ENCODE assay signal across 21 cellular contexts in genomic region chr12:56408799-56409417, GRCh38. TPM values are rescaled to one million over a fixed set of nuclear protein-coding genes. Genes with fewer than 3 reads are reported as not detected.
DNase-seq lines count a peak whose midpoint lies in the region; ATAC-seq, FAIRE-seq and TF ChIP-seq lines count a peak whose summit lies in the region.
"Had no signal": no experiment of that assay in that cellular context is flagged by ENCODE, and none has a peak within 500 bp of the region (broad histone marks: within the 10 kb centered on the region; RNA-seq: fewer than 3 reads in every experiment).

No MANE protein-coding gene starts in this region.

- TF ChIP-seq EP300 in HepG2 (IDR thresholded peaks at IDR 0.05; ENCODE audit: low read depth in 2 of 2, low read length in 2 of 2): no peak
- TF ChIP-seq EP300 in HepG2 (CRISPR knock-in tag; IDR thresholded peaks at IDR 0.05; ENCODE audit: borderline replicate concordance): no peak

- no peaks in the 10 kb centered on the region for H3K9me3 ChIP-seq in HepG2 (ENCODE audit: low read length)
- H3K9me3 ChIP-seq: BLaER1 had no signal

- 36% methylated on average over 5 of the region's 5 CpGs for WGBS in HepG2 (ENCODE audit: low lambda C conversion rate)

- peaks cover 13% of the 10 kb centered on the region for H3K4me1 ChIP-seq in HepG2 (ENCODE audit: insufficient read depth, low read length)
- H3K4me1 ChIP-seq: BLaER1 had no signal

- H4K20me1 ChIP-seq in HepG2 (ENCODE audit: insufficient read depth, low read length): no peaks in the 10 kb centered on the region
- H4K20me1 ChIP-seq: BLaER1 had no signal

- no peak for TF ChIP-seq CTCF in HepG2 (CRISPR knock-in tag; IDR thresholded peaks at IDR 0.05)

- POLR2A ChIA-PET in HepG2 (lab: Yijun Ruan, JAX): interaction anchor here (2.9 kb wide), 1 partner anchor 49 kb away, joined by 8 read pairs; the partner anchor contains the start of gene STAT2

- TF ChIP-seq RAD21 in HepG2 (CRISPR knock-in tag; IDR thresholded peaks at IDR 0.05): no peak

- no peak overlapping the region for H3K4me3 Mint-ChIP-seq in natural killer cell treated with Interleukin-12 subunit alpha and Interleukin-12 subunit beta and Interleukin-15 and Interleukin-18, amount 100 ng/mL, for 72 hours
- H3K4me3 Mint-ChIP-seq: CD14-positive monocyte; CD8-positive, alpha-beta T cell; HFFc6 had no signal

- no peak for TF ChIP-seq POLR2A in HepG2 (IDR thresholded peaks at IDR 0.05; ENCODE audit: insufficient read depth in 1 of 2, low read depth in 2 of 2, low read length in 2 of 2)

- CTCF ChIA-PET in HepG2 (lab: Yijun Ruan, JAX; ENCODE audit: low intra/inter-chr PET ratio, low total read pairs): no interaction called here

- FAIRE-seq in HepG2 (lab: Jason Lieb, UNC): peak; percentile 56
- FAIRE-seq: GM12878, GM19239 had no signal

- no peak for DNase-seq in activated CD4-positive, CD25-positive, alpha-beta regulatory T cell (lab: John Stamatoyannopoulos, UW)
- DNase-seq in NCI-H69 (lab: John Stamatoyannopoulos, UW): peak; percentile 9
- DNase-seq in HepG2 (ENCODE audit: low spot score): peak; percentile 7
- DNase-seq in stimulated activated CD4-positive, alpha-beta T cell treated with anti-CD3 and anti-CD28 coated beads, Interleukin-4, amount 100 ng/mL, for 1 hour: no peak
- no peak for DNase-seq in natural killer cell treated with Interleukin-12 subunit alpha and Interleukin-12 subunit beta and Interleukin-15 and Interleukin-18, amount 100 ng/mL, for 72 hours (ENCODE audit: low spot score)
- DNase-seq: 8988T; Calu3; CD8-positive, alpha-beta T cell; DMS79 treated with DMSO at 0.1 percent for 48 hours; GM23248; HCEC 1CT; HFFc6 had no signal

- no TSS peak for BruUV-seq in HepG2 (replicated peaks; lab: Mats Ljungman, UMichigan)

- no peak overlapping the region for H2AFZ ChIP-seq in HepG2 (ENCODE audit: low read length)
- H2AFZ ChIP-seq: GM23248 had no signal

- no peaks in the 10 kb centered on the region for H3K36me3 Mint-ChIP-seq in natural killer cell treated with Interleukin-12 subunit alpha and Interleukin-12 subunit beta and Interleukin-15 and Interleukin-18, amount 100 ng/mL, for 72 hours
- H3K36me3 Mint-ChIP-seq: CD8-positive, alpha-beta T cell had no signal

- no peak overlapping the region for H3K4me3 ChIP-seq in HepG2 (replicated peaks in 1 of 3; ENCODE audit: insufficient read depth in 1 of 3, low read depth in 2 of 3, low read length in 3 of 3)
- H3K4me3 ChIP-seq: BLaER1, GM12878, GM23248 had no signal

- intact Hi-C loops in HepG2 (cut with micrococcal nuclease; ENCODE audit: unreplicated experiment): no loop called here

- H3K9me3 Mint-ChIP-seq in natural killer cell treated with Interleukin-12 subunit alpha and Interleukin-12 subunit beta and Interleukin-15 and Interleukin-18, amount 100 ng/mL, for 72 hours: no peaks in the 10 kb centered on the region
- H3K9me3 Mint-ChIP-seq: CD14-positive monocyte; CD8-positive, alpha-beta T cell; HFFc6 had no signal

- no peaks in the 10 kb centered on the region for H3K79me2 ChIP-seq in HepG2 (ENCODE audit: insufficient read depth, low read length)

- H3K4me1 Mint-ChIP-seq in natural killer cell treated with Interleukin-12 subunit alpha and Interleukin-12 subunit beta and Interleukin-15 and Interleukin-18, amount 100 ng/mL, for 72 hours (ENCODE audit: low read depth in 2 of 2): no peaks in the 10 kb centered on the region
- H3K4me1 Mint-ChIP-seq: CD14-positive monocyte had no signal

- no peaks in the 10 kb centered on the region for H3K27me3 ChIP-seq in HepG2 (ENCODE audit: control insufficient read depth in 1 of 2, insufficient read depth in 2 of 2, low read length in 2 of 2)
- H3K27me3 ChIP-seq: BLaER1 had no signal

- peak overlapping the region; percentile 35; the same call in 1 of the 2 replicates for H3K4me2 ChIP-seq in HepG2 (ENCODE audit: low read depth, low read length)
- H3K4me2 ChIP-seq: BLaER1 had no signal

- peak; percentile 51 to 55 for ATAC-seq in activated CD4-positive, CD25-positive, alpha-beta regulatory T cell treated with anti-CD3 and anti-CD28 coated beads, Interleukin-2, amount 50 U/mL, for 24 hours
- ATAC-seq in HepG2 (peak; percentile 68), GM21825 (IDR thresholded peaks at IDR 0.05; ENCODE audit: unreplicated experiment) (no peak)
- no peak for ATAC-seq in natural killer cell treated with Interleukin-12 subunit alpha and Interleukin-12 subunit beta and Interleukin-15 and Interleukin-18, amount 100 ng/mL, for 72 hours
- ATAC-seq: CD8-positive, alpha-beta T cell; GM12878 had no signal

- in situ Hi-C loops in HepG2 (cut with HindIII; ENCODE audit: extremely low pct_ligation_motif_present, low pct_unique_long_range_greater_than_20kb): no loop called here

- no peak overlapping the region for H3K27ac ChIP-seq in HepG2 (ENCODE audit: extremely low read length, insufficient read depth, low read length)
- H3K27ac ChIP-seq: BLaER1, GM23248 had no signal

- no peak overlapping the region for H3K27ac Mint-ChIP-seq in natural killer cell treated with Interleukin-12 subunit alpha and Interleukin-12 subunit beta and Interleukin-15 and Interleukin-18, amount 100 ng/mL, for 72 hours
- H3K27ac Mint-ChIP-seq: CD8-positive, alpha-beta T cell; HFFc6 had no signal

- no peaks in the 10 kb centered on the region for H3K36me3 ChIP-seq in HepG2 (replicated peaks in 1 of 2; ENCODE audit: control insufficient read depth in 1 of 2, insufficient read depth in 2 of 2, low read length in 2 of 2)

- no peaks in the 10 kb centered on the region for H3K27me3 Mint-ChIP-seq in natural killer cell treated with Interleukin-12 subunit alpha and Interleukin-12 subunit beta and Interleukin-15 and Interleukin-18, amount 100 ng/mL, for 72 hours

- no peak overlapping the region for H3K9ac ChIP-seq in HepG2 (ENCODE audit: insufficient read depth, low read depth, low read length)
- H3K9ac ChIP-seq: BLaER1, GM23248 had no signal

RNA-seq across cellular contexts. Expression of gene TIMELESS, which starts 40.3 kb away (rescaled TPM):
- 20.3 and 25.6 TPM in 2 replicates for total RNA-seq in HepG2 (2016; rRNA removed; fragmentation: Illumina TruSeq; extraction: Trizol)
- total RNA-seq in HepG2 (2016; cell fraction: cytosol; rRNA removed; fragmentation: Illumina TruSeq; extraction: Trizol; ENCODE audit: low read depth): 3.8 TPM in 2 replicates
- total RNA-seq in HepG2 (2016; cell fraction: insoluble cytoplasmic fraction; rRNA removed; fragmentation: Illumina TruSeq; extraction: Trizol): 22.4 and 23.9 TPM in 2 replicates
- 10.3 and 10.5 TPM in 2 replicates for total RNA-seq in HepG2 (2016; cell fraction: membrane; rRNA removed; fragmentation: Illumina TruSeq; extraction: Trizol)
- total RNA-seq in HepG2 (2016; cell fraction: nucleus; rRNA removed; fragmentation: Illumina TruSeq; extraction: Trizol): 25.1 and 27.2 TPM in 2 replicates
- 3.7 and 4.0 TPM in 2 replicates for polyA plus RNA-seq in HepG2 (2011; rRNA removed)
- polyA plus RNA-seq in HepG2 (2011; cell fraction: cytosol; rRNA removed): 1.9 and 2.0 TPM in 2 replicates
- polyA plus RNA-seq in HepG2 (2011; cell fraction: nucleus; rRNA removed): 23.5 and 24.6 TPM in 2 replicates
- 8.9 and 15.2 TPM in 2 replicates for polyA plus RNA-seq in HepG2 (2012)
- polyA plus RNA-seq in HepG2 (2016; cell fraction: cytosol; fragmentation: Illumina TruSeq; extraction: Trizol; ENCODE audit: low read depth): 1.4 and 1.5 TPM in 2 replicates
- 29.1 and 31.1 TPM in 2 replicates for polyA plus RNA-seq in HepG2 (2016; cell fraction: insoluble cytoplasmic fraction; fragmentation: Illumina TruSeq; extraction: Trizol; ENCODE audit: low read depth)
- polyA plus RNA-seq in HepG2 (2016; cell fraction: membrane; fragmentation: Illumina TruSeq; extraction: Trizol; ENCODE audit: low read depth): 5.1 and 6.2 TPM in 2 replicates
- 92.0 and 95.3 TPM in 2 replicates for polyA plus RNA-seq in HepG2 (2016; cell fraction: nucleus; fragmentation: Illumina TruSeq; extraction: Trizol; ENCODE audit: insufficient read depth, low read depth)
- polyA minus RNA-seq in HepG2 (2011; rRNA and poly(A)+ RNA removed; ENCODE audit: low replicate concordance): 5.1 and 15.7 TPM in 2 replicates
- polyA minus RNA-seq in HepG2 (2011; cell fraction: cytosol; rRNA and poly(A)+ RNA removed): 3.0 and 3.3 TPM in 2 replicates
- polyA minus RNA-seq in HepG2 (2011; cell fraction: nucleus; rRNA and poly(A)+ RNA removed): 6.7 TPM in 2 replicates
- total RNA-seq in natural killer cell treated with Interleukin-12 subunit alpha and Interleukin-12 subunit beta and Interleukin-15 and Interleukin-18, amount 100 ng/mL, for 72 hours: 10 to 100 TPM; 29.8 to 80.6 TPM

RNA-seq across cellular contexts. Expression of gene MIP, which starts 45.5 kb away (rescaled TPM):
- total RNA-seq in HepG2 (2016; rRNA removed; fragmentation: Illumina TruSeq; extraction: Trizol): not detected in 2 replicates
- total RNA-seq in HepG2 (2016; cell fraction: cytosol; rRNA removed; fragmentation: Illumina TruSeq; extraction: Trizol; ENCODE audit: low read depth): 0.18 and 0.51 TPM in 2 replicates
- total RNA-seq in HepG2 (2016; cell fraction: insoluble cytoplasmic fraction; rRNA removed; fragmentation: Illumina TruSeq; extraction: Trizol): 0.19 TPM in 1 of 2 replicates, not detected in the other
- not detected in 2 replicates for total RNA-seq in HepG2 (2016; cell fraction: membrane; rRNA removed; fragmentation: Illumina TruSeq; extraction: Trizol)
- total RNA-seq in HepG2 (2016; cell fraction: nucleus; rRNA removed; fragmentation: Illumina TruSeq; extraction: Trizol): not detected in 2 replicates
- 0.14 TPM in 1 of 2 replicates, not detected in the other for polyA plus RNA-seq in HepG2 (2011; rRNA removed)
- not detected in 2 replicates for polyA plus RNA-seq in HepG2 (2011; cell fraction: cytosol; rRNA removed)
- not detected in 2 replicates for polyA plus RNA-seq in HepG2 (2011; cell fraction: nucleus; rRNA removed)
- polyA plus RNA-seq in HepG2 (2012): 0.16 TPM in 1 of 2 replicates, not detected in the other
- polyA plus RNA-seq in HepG2 (2016; cell fraction: cytosol; fragmentation: Illumina TruSeq; extraction: Trizol; ENCODE audit: low read depth): not detected in 2 replicates
- polyA plus RNA-seq in HepG2 (2016; cell fraction: insoluble cytoplasmic fraction; fragmentation: Illumina TruSeq; extraction: Trizol; ENCODE audit: low read depth): not detected in 2 replicates
- polyA plus RNA-seq in HepG2 (2016; cell fraction: membrane; fragmentation: Illumina TruSeq; extraction: Trizol; ENCODE audit: low read depth): not detected in 2 replicates
- not detected in 2 replicates for polyA plus RNA-seq in HepG2 (2016; cell fraction: nucleus; fragmentation: Illumina TruSeq; extraction: Trizol; ENCODE audit: insufficient read depth, low read depth)
- polyA minus RNA-seq in HepG2 (2011; rRNA and poly(A)+ RNA removed; ENCODE audit: low replicate concordance): 0.16 TPM in 2 replicates
- polyA minus RNA-seq in HepG2 (2011; cell fraction: cytosol; rRNA and poly(A)+ RNA removed): not detected in 2 replicates
- polyA minus RNA-seq in HepG2 (2011; cell fraction: nucleus; rRNA and poly(A)+ RNA removed): not detected in 2 replicates
- under 1 TPM in 1 of 2 donors, not detected in 1; 0.75 TPM for total RNA-seq in natural killer cell treated with Interleukin-12 subunit alpha and Interleukin-12 subunit beta and Interleukin-15 and Interleukin-18, amount 100 ng/mL, for 72 hours
- total RNA-seq: A673; Calu3; CD8-positive, alpha-beta T cell; GM23248 had no signal
- polyA plus RNA-seq: AG04450, CD14-positive monocyte, GM23248 had no signal

RNA-seq across cellular contexts. Expression of gene APOF, which starts 46.3 kb away (rescaled TPM):
- 1.7 and 3.3 TPM in 2 replicates for total RNA-seq in HepG2 (2016; rRNA removed; fragmentation: Illumina TruSeq; extraction: Trizol)
- total RNA-seq in HepG2 (2016; cell fraction: cytosol; rRNA removed; fragmentation: Illumina TruSeq; extraction: Trizol; ENCODE audit: low read depth): 0.35 and 0.81 TPM in 2 replicates
- 1.7 and 3.4 TPM in 2 replicates for total RNA-seq in HepG2 (2016; cell fraction: insoluble cytoplasmic fraction; rRNA removed; fragmentation: Illumina TruSeq; extraction: Trizol)
- 1.1 and 1.3 TPM in 2 replicates for total RNA-seq in HepG2 (2016; cell fraction: membrane; rRNA removed; fragmentation: Illumina TruSeq; extraction: Trizol)
- 2.1 and 2.8 TPM in 2 replicates for total RNA-seq in HepG2 (2016; cell fraction: nucleus; rRNA removed; fragmentation: Illumina TruSeq; extraction: Trizol)
- 23.9 and 27.5 TPM in 2 replicates for polyA plus RNA-seq in HepG2 (2011; rRNA removed)
- polyA plus RNA-seq in HepG2 (2011; cell fraction: cytosol; rRNA removed): 19.0 and 25.8 TPM in 2 replicates
- 10.5 and 14.9 TPM in 2 replicates for polyA plus RNA-seq in HepG2 (2011; cell fraction: nucleus; rRNA removed)
- 8.7 and 19.1 TPM in 2 replicates for polyA plus RNA-seq in HepG2 (2012)
- 0.36 TPM in 2 replicates for polyA plus RNA-seq in HepG2 (2016; cell fraction: cytosol; fragmentation: Illumina TruSeq; extraction: Trizol; ENCODE audit: low read depth)
- 1.2 and 1.4 TPM in 2 replicates for polyA plus RNA-seq in HepG2 (2016; cell fraction: insoluble cytoplasmic fraction; fragmentation: Illumina TruSeq; extraction: Trizol; ENCODE audit: low read depth)
- 0.80 and 0.83 TPM in 2 replicates for polyA plus RNA-seq in HepG2 (2016; cell fraction: membrane; fragmentation: Illumina TruSeq; extraction: Trizol; ENCODE audit: low read depth)
- polyA plus RNA-seq in HepG2 (2016; cell fraction: nucleus; fragmentation: Illumina TruSeq; extraction: Trizol; ENCODE audit: insufficient read depth, low read depth): 3.9 and 5.0 TPM in 2 replicates
- polyA minus RNA-seq in HepG2 (2011; rRNA and poly(A)+ RNA removed; ENCODE audit: low replicate concordance): 29.3 TPM in 1 of 2 replicates, not detected in the other
- polyA minus RNA-seq in HepG2 (2011; cell fraction: cytosol; rRNA and poly(A)+ RNA removed): 6.4 and 11.9 TPM in 2 replicates
- 8.0 and 11.3 TPM in 2 replicates for polyA minus RNA-seq in HepG2 (2011; cell fraction: nucleus; rRNA and poly(A)+ RNA removed)
- not detected for total RNA-seq in natural killer cell treated with Interleukin-12 subunit alpha and Interleukin-12 subunit beta and Interleukin-15 and Interleukin-18, amount 100 ng/mL, for 72 hours
- total RNA-seq: A673; Calu3; CD8-positive, alpha-beta T cell; GM23248; H4; HFFc6 had no signal
- polyA plus RNA-seq: AG04450, CD14-positive monocyte, GM23248 had no signal

RNA-seq across cellular contexts. Expression of gene STAT2, which starts 49.0 kb away (rescaled TPM):
- total RNA-seq in HepG2 (2016; rRNA removed; fragmentation: Illumina TruSeq; extraction: Trizol): 41.6 and 43.5 TPM in 2 replicates
- 8.2 and 10.4 TPM in 2 replicates for total RNA-seq in HepG2 (2016; cell fraction: cytosol; rRNA removed; fragmentation: Illumina TruSeq; extraction: Trizol; ENCODE audit: low read depth)
- total RNA-seq in HepG2 (2016; cell fraction: insoluble cytoplasmic fraction; rRNA removed; fragmentation: Illumina TruSeq; extraction: Trizol): 38.2 and 47.1 TPM in 2 replicates
- total RNA-seq in HepG2 (2016; cell fraction: membrane; rRNA removed; fragmentation: Illumina TruSeq; extraction: Trizol): 6.1 and 7.9 TPM in 2 replicates
- total RNA-seq in HepG2 (2016; cell fraction: nucleus; rRNA removed; fragmentation: Illumina TruSeq; extraction: Trizol): 59.2 and 64.5 TPM in 2 replicates
- 84.6 and 107 TPM in 2 replicates for polyA plus RNA-seq in HepG2 (2011; rRNA removed)
- 34.2 and 40.4 TPM in 2 replicates for polyA plus RNA-seq in HepG2 (2011; cell fraction: cytosol; rRNA removed)
- 316 and 363 TPM in 2 replicates for polyA plus RNA-seq in HepG2 (2011; cell fraction: nucleus; rRNA removed)
- 39.4 and 48.7 TPM in 2 replicates for polyA plus RNA-seq in HepG2 (2012)
- 0.74 and 0.92 TPM in 2 replicates for polyA plus RNA-seq in HepG2 (2016; cell fraction: cytosol; fragmentation: Illumina TruSeq; extraction: Trizol; ENCODE audit: low read depth)
- 17.0 and 20.3 TPM in 2 replicates for polyA plus RNA-seq in HepG2 (2016; cell fraction: insoluble cytoplasmic fraction; fragmentation: Illumina TruSeq; extraction: Trizol; ENCODE audit: low read depth)
- polyA plus RNA-seq in HepG2 (2016; cell fraction: membrane; fragmentation: Illumina TruSeq; extraction: Trizol; ENCODE audit: low read depth): 2.5 and 2.7 TPM in 2 replicates
- polyA plus RNA-seq in HepG2 (2016; cell fraction: nucleus; fragmentation: Illumina TruSeq; extraction: Trizol; ENCODE audit: insufficient read depth, low read depth): 104 and 121 TPM in 2 replicates
- 68.9 and 86.5 TPM in 2 replicates for polyA minus RNA-seq in HepG2 (2011; rRNA and poly(A)+ RNA removed; ENCODE audit: low replicate concordance)
- 29.2 and 34.2 TPM in 2 replicates for polyA minus RNA-seq in HepG2 (2011; cell fraction: cytosol; rRNA and poly(A)+ RNA removed)
- 182 and 240 TPM in 2 replicates for polyA minus RNA-seq in HepG2 (2011; cell fraction: nucleus; rRNA and poly(A)+ RNA removed)
- 100 to 1,000 TPM in 1 of 2 donors, 10 to 100 TPM in 1; 97.7 to 104 TPM for total RNA-seq in natural killer cell treated with Interleukin-12 subunit alpha and Interleukin-12 subunit beta and Interleukin-15 and Interleukin-18, amount 100 ng/mL, for 72 hours

RNA-seq across cellular contexts. Expression of gene SPRYD4, which starts 59.5 kb away (rescaled TPM):
- 4.1 and 4.5 TPM in 2 replicates for total RNA-seq in HepG2 (2016; rRNA removed; fragmentation: Illumina TruSeq; extraction: Trizol)
- total RNA-seq in HepG2 (2016; cell fraction: cytosol; rRNA removed; fragmentation: Illumina TruSeq; extraction: Trizol; ENCODE audit: low read depth): 0.40 and 0.53 TPM in 2 replicates
- 4.3 and 4.5 TPM in 2 replicates for total RNA-seq in HepG2 (2016; cell fraction: insoluble cytoplasmic fraction; rRNA removed; fragmentation: Illumina TruSeq; extraction: Trizol)
- total RNA-seq in HepG2 (2016; cell fraction: membrane; rRNA removed; fragmentation: Illumina TruSeq; extraction: Trizol): 1.3 and 1.5 TPM in 2 replicates
- total RNA-seq in HepG2 (2016; cell fraction: nucleus; rRNA removed; fragmentation: Illumina TruSeq; extraction: Trizol): 4.3 and 5.1 TPM in 2 replicates
- polyA plus RNA-seq in HepG2 (2011; rRNA removed): 3.6 and 3.9 TPM in 2 replicates
- polyA plus RNA-seq in HepG2 (2011; cell fraction: cytosol; rRNA removed): 3.0 and 3.4 TPM in 2 replicates
- 4.2 and 4.7 TPM in 2 replicates for polyA plus RNA-seq in HepG2 (2011; cell fraction: nucleus; rRNA removed)
- polyA plus RNA-seq in HepG2 (2012): 1.8 and 2.7 TPM in 2 replicates
- 0.42 and 0.51 TPM in 2 replicates for polyA plus RNA-seq in HepG2 (2016; cell fraction: cytosol; fragmentation: Illumina TruSeq; extraction: Trizol; ENCODE audit: low read depth)
- polyA plus RNA-seq in HepG2 (2016; cell fraction: insoluble cytoplasmic fraction; fragmentation: Illumina TruSeq; extraction: Trizol; ENCODE audit: low read depth): 3.8 and 4.3 TPM in 2 replicates
- 0.98 and 1.1 TPM in 2 replicates for polyA plus RNA-seq in HepG2 (2016; cell fraction: membrane; fragmentation: Illumina TruSeq; extraction: Trizol; ENCODE audit: low read depth)
- 4.8 and 5.3 TPM in 2 replicates for polyA plus RNA-seq in HepG2 (2016; cell fraction: nucleus; fragmentation: Illumina TruSeq; extraction: Trizol; ENCODE audit: insufficient read depth, low read depth)
- 6.6 and 11.2 TPM in 2 replicates for polyA minus RNA-seq in HepG2 (2011; rRNA and poly(A)+ RNA removed; ENCODE audit: low replicate concordance)
- 1.2 and 1.5 TPM in 2 replicates for polyA minus RNA-seq in HepG2 (2011; cell fraction: cytosol; rRNA and poly(A)+ RNA removed)
- 8.0 and 8.8 TPM in 2 replicates for polyA minus RNA-seq in HepG2 (2011; cell fraction: nucleus; rRNA and poly(A)+ RNA removed)
- total RNA-seq in natural killer cell treated with Interleukin-12 subunit alpha and Interleukin-12 subunit beta and Interleukin-15 and Interleukin-18, amount 100 ng/mL, for 72 hours: 1 to 10 TPM; 2.8 to 6.9 TPM

Comparison
In these comparisons a context has a peak if more than half of its experiments do, and no peak if none do; other contexts are left out.
1. ATAC-seq: peak in activated CD4-positive, CD25-positive, alpha-beta regulatory T cell treated with anti-CD3 and anti-CD28 coated beads, Interleukin-2, amount 50 U/mL, for 24 hours (2 of 2) and HepG2 (single experiment); none in GM21825 (single experiment) and natural killer cell treated with Interleukin-12 subunit alpha and Interleukin-12 subunit beta and Interleukin-15 and Interleukin-18, amount 100 ng/mL, for 72 hours (0 of 2).
2. DNase-seq: peak in NCI-H69 (single experiment) and HepG2 (single experiment); none in activated CD4-positive, CD25-positive, alpha-beta regulatory T cell (0 of 4), stimulated activated CD4-positive, alpha-beta T cell treated with anti-CD3 and anti-CD28 coated beads, Interleukin-4, amount 100 ng/mL, for 1 hour (single experiment) and natural killer cell treated with Interleukin-12 subunit alpha and Interleukin-12 subunit beta and Interleukin-15 and Interleukin-18, amount 100 ng/mL, for 72 hours (single experiment).